Comparison of ENCODE assay signal across 28 cellular contexts in genomic region chr10:31042670-31043069, GRCh38.
"Had no signal": no experiment of that assay in that cellular context is flagged by ENCODE, and none has a peak within 500 bp of the region (broad histone marks: within the 10 kb centered on the region; RNA-seq: fewer than 3 reads in every experiment).

No MANE protein-coding gene starts in this region.

- H3K79me2 ChIP-seq: hepatocyte had no signal

- H3K4me2 ChIP-seq: hepatocyte had no signal

- H3K27ac ChIP-seq: colonic mucosa, epithelial cell of prostate, esophagus squamous epithelium, foreskin keratinocyte, gastroesophageal sphincter, heart left ventricle, hepatocyte, lower lobe of right lung had no signal

- H3K4me1 ChIP-seq: colonic mucosa, esophagus squamous epithelium, foreskin keratinocyte, gastroesophageal sphincter, lower lobe of right lung had no signal

- H3K27me3 Mint-ChIP-seq: dendritic cell treated with granulocyte-macrophage colony-stimulating factor and Interleukin-4, amounts not matched to agents 40 ng/mL and 50 ng/mL, for 4 days; naive thymus-derived CD8-positive, alpha-beta T cell had no signal

- H3K27me3 ChIP-seq: colonic mucosa, esophagus squamous epithelium, foreskin keratinocyte, gastroesophageal sphincter, heart left ventricle, hepatocyte had no signal

- FAIRE-seq: frontal cortex, islet of Langerhans, keratinocyte had no signal

- H3K9me3 Mint-ChIP-seq: effector memory CD8-positive, alpha-beta T cell; endodermal cell had no signal

- DNase-seq: colonic mucosa; cortex of kidney; effector CD8-positive, alpha-beta T cell; effector memory CD8-positive, alpha-beta T cell; endodermal cell; erythroblast; esophagus squamous epithelium; foreskin keratinocyte; heart left ventricle; hypothalamus; kidney glomerular epithelial cell; left colon; left ventricle myocardium superior; lower lobe of right lung; mesenchymal stem cell; mucosa of descending colon; naive B cell; naive thymus-derived CD8-positive, alpha-beta T cell had no signal

- H3K36me3 Mint-ChIP-seq: mesothelial cell of epicardium had no signal

- ATAC-seq: effector memory CD8-positive, alpha-beta T cell; esophagus mucosa; foreskin keratinocyte; gastroesophageal sphincter; heart left ventricle; left colon; left lobe of liver; left ventricle myocardium superior; lower lobe of right lung; mucosa of descending colon; naive thymus-derived CD8-positive, alpha-beta T cell had no signal

- H3K4me3 Mint-ChIP-seq: dendritic cell treated with granulocyte-macrophage colony-stimulating factor and Interleukin-4, amounts not matched to agents 40 ng/mL and 50 ng/mL, for 4 days; effector memory CD8-positive, alpha-beta T cell; endodermal cell; mesothelial cell of epicardium; naive B cell; naive thymus-derived CD8-positive, alpha-beta T cell had no signal

- H3K4me3 ChIP-seq: colonic mucosa, esophagus squamous epithelium, gastroesophageal sphincter, heart left ventricle, hepatocyte, lower lobe of right lung, mucosa of descending colon had no signal

- H3K9me3 ChIP-seq: colonic mucosa, esophagus squamous epithelium, gastroesophageal sphincter, lower lobe of right lung, mucosa of descending colon had no signal

- H3K27ac Mint-ChIP-seq: dendritic cell treated with granulocyte-macrophage colony-stimulating factor and Interleukin-4, amounts not matched to agents 40 ng/mL and 50 ng/mL, for 4 days; effector memory CD8-positive, alpha-beta T cell; endodermal cell; mesothelial cell of epicardium; naive thymus-derived CD8-positive, alpha-beta T cell had no signal

- H3K36me3 ChIP-seq: colonic mucosa, esophagus squamous epithelium, gastroesophageal sphincter, heart left ventricle, lower lobe of right lung had no signal

- H2AFZ ChIP-seq: hepatocyte had no signal
